1 cellular context compared by ENCODE assay signal in the genomic region with DNA sequence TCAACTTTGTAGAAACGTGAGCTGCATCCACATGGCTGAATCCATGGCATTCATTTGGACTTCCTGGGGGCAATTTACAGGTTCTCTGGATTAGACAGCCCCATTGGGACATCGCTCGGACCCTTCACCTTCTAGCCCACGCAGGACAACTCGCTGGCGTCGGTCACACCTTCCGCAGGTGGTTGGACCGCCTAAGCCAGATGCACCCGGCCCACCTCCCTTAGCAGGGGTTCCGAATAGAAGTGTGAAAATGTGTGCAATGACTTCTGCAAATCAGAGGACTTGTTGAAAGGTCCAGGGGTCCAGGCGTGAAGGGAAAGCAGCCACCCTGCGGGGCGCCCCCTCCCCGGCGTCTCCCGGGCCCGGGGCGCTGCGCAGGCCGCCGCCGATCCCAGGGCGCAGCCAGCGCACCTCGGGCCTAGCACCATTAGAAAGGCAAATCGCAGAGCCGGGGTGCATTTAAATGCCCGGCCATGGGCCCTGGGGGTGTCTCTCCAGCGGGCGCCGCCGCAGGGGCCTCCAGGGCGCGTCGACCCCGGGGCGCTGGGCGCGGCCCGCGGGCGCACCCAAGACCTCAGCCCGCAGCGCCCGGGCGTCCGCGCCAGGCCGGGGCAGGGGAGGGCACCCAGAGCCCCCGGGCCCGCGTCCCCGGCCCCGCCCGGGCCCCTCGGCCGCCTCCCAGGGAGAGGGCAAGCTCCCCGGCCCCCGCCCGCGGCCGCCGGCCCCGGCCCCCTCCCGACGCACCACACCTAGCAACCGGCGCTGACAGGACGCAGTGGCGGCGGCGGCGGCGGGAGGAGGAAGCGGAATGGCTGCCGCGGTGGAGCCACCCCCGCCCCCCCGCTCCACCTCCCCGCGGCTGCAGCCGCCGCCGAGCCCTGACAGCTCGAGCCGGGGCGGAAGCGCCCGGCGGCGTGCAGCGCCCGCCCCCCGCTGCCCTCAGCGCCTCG.
TF ChIP-seq lines count a peak whose summit lies in the region.

No MANE protein-coding gene starts in this region.

TF ChIP-seq in IMR-90, 13 proteins besides CTCF, POLR2A, EP300 and RAD21:
- TF ChIP-seq RFX5 (IDR thresholded peaks at IDR 0.05; ENCODE audit: low read depth, low read length) (no peak), NFE2L2 (IDR thresholded peaks at IDR 0.05; ENCODE audit: low read depth, low read length) (no peak), MAZ (IDR thresholded peaks at IDR 0.05; ENCODE audit: borderline replicate concordance, low read depth, low read length) (peak; percentile 92; the same call in 1 of the 2 replicates), RCOR1 (IDR thresholded peaks at IDR 0.05; ENCODE audit: insufficient replicate concordance, low read length) (no peak), MXI1 (IDR thresholded peaks at IDR 0.05; ENCODE audit: borderline replicate concordance, low read depth, low read length) (peak; percentile 55; the same call in 1 of the 2 replicates)
